Comparison of ENCODE assay signal across 27 cellular contexts in the genomic region with DNA sequence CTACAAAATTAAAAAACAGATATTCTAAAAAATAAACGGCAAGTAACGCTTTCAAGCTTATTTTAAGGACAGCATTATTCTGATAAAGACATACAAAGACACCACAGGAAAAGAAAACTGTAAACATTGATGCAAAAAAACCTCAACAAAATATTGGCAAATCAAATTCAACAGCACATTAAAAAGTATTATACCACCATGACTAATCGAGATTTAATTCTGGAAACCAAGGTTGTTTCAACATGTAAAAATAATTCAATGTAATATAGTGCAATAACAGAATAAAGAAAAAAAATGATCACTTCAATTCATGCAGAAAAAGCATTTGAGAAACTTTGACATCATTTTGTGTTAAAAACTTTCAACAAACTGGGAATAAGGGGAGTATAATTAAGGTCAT.
DNase-seq lines count a peak whose midpoint lies in the region; ATAC-seq, FAIRE-seq and TF ChIP-seq lines count a peak whose summit lies in the region.
"Had no signal": no experiment of that assay in that cellular context is flagged by ENCODE, and none has a peak within 500 bp of the region (broad histone marks: within the 10 kb centered on the region; RNA-seq: fewer than 3 reads in every experiment).

No MANE protein-coding gene starts in this region.

- TF ChIP-seq POLR2A in HepG2 (IDR thresholded peaks at IDR 0.05; ENCODE audit: insufficient read depth in 1 of 2, low read depth in 2 of 2, low read length in 2 of 2), result no peak
- TF ChIP-seq POLR2A in right lobe of liver (IDR thresholded peaks at IDR 0.05), result no peak
- TF ChIP-seq POLR2A in esophagus muscularis mucosa (IDR thresholded peaks at IDR 0.05; ENCODE audit: low read depth), result no peak

- no TSS peak for BruUV-seq in HepG2 (replicated peaks; lab: Mats Ljungman, UMichigan)

- no peaks in the 10 kb centered on the region for H4K20me1 ChIP-seq in HepG2 (ENCODE audit: insufficient read depth, low read length)
- H4K20me1 ChIP-seq: BLaER1 treated with 17β-estradiol and CSF1 and Interleukin-3, amounts not matched to agents 10 nM and 100 nM had no signal

- peak overlapping the region; percentile 29; the same call in 1 of the 2 replicates for H3K27ac Mint-ChIP-seq in WTC11
- H3K27ac Mint-ChIP-seq: CD14-positive monocyte; CD4-positive, alpha-beta T cell; CD8-positive, alpha-beta memory T cell; HFFc6 had no signal

- H3K4me1 Mint-ChIP-seq in WTC11, result peaks cover 17% of the 10 kb centered on the region
- H3K4me1 Mint-ChIP-seq: CD14-positive monocyte; CD8-positive, alpha-beta memory T cell had no signal

- peaks cover 94% of the 10 kb centered on the region for H3K9me3 ChIP-seq in HepG2 (ENCODE audit: low read length)
- no peaks in the 10 kb centered on the region for H3K9me3 ChIP-seq in right lobe of liver
- no peaks in the 10 kb centered on the region for H3K9me3 ChIP-seq in HUES64 (ENCODE audit: insufficient read depth, low read depth, low read length)
- peaks cover 0 to 5% (median 0%) of the 10 kb centered on the region in 4 donors for H3K9me3 ChIP-seq in esophagus muscularis mucosa
- H3K9me3 ChIP-seq: BE2C, HAP-1 had no signal

- H3K4me3 ChIP-seq in HepG2 (replicated peaks in 1 of 3; ENCODE audit: insufficient read depth in 1 of 3, low read depth in 2 of 3, low read length in 3 of 3), result no peak overlapping the region
- H3K4me3 ChIP-seq in right lobe of liver, result no peak overlapping the region
- H3K4me3 ChIP-seq in HUES64 (ENCODE audit: low read length), result no peak overlapping the region
- H3K4me3 ChIP-seq in esophagus muscularis mucosa, result no peak overlapping the region
- H3K4me3 ChIP-seq: A549; BLaER1 treated with 17β-estradiol and CSF1 and Interleukin-3, amounts not matched to agents 10 nM and 100 nM; GM12878; GM23248; HAP-1 had no signal

- no peak overlapping the region for H2AFZ ChIP-seq in HepG2 (ENCODE audit: low read length)
- H2AFZ ChIP-seq: GM23248 had no signal

- H3K4me1 ChIP-seq in HepG2 (ENCODE audit: insufficient read depth, low read length) (no peaks in the 10 kb centered on the region), right lobe of liver (no peaks in the 10 kb centered on the region), HUES64 (ENCODE audit: insufficient read depth, low read length) (peaks cover 14% of the 10 kb centered on the region; the same call in 1 of the 2 replicates), esophagus muscularis mucosa (no peaks in the 10 kb centered on the region)
- H3K4me1 ChIP-seq: A549; BE2C; BLaER1 treated with 17β-estradiol and CSF1 and Interleukin-3, amounts not matched to agents 10 nM and 100 nM had no signal

- TF ChIP-seq CTCF in HepG2 (CRISPR knock-in tag; IDR thresholded peaks at IDR 0.05) (no peak), right lobe of liver (IDR thresholded peaks at IDR 0.05) (no peak), WTC11 (IDR thresholded peaks at IDR 0.05) (no peak), esophagus muscularis mucosa (IDR thresholded peaks at IDR 0.05) (no peak)

- intact Hi-C loops in HepG2 (cut with micrococcal nuclease; ENCODE audit: unreplicated experiment), result no loop called here
- intact Hi-C loops in right lobe of liver (cut with DNase I), result no loop called here
- intact Hi-C loops in esophagus muscularis mucosa (cut with DNase I), result no loop called here

- peaks cover 4% of the 10 kb centered on the region; the same call in 1 of the 2 replicates for H3K36me3 Mint-ChIP-seq in WTC11
- H3K36me3 Mint-ChIP-seq: CD14-positive monocyte; CD8-positive, alpha-beta memory T cell had no signal

- 3% methylated on average over 3 of the region's 3 CpGs for WGBS in HepG2 (ENCODE audit: low lambda C conversion rate)
- WGBS in right lobe of liver (ENCODE audit: insufficient coverage, low coverage, low lambda C conversion rate, missing lambda C conversion rate), result 50% methylated on average over 3 of the region's 3 CpGs
- 96% methylated on average over 3 of the region's 3 CpGs for WGBS in HUES64
- 82% methylated on average over 3 of the region's 3 CpGs for WGBS in esophagus muscularis mucosa

- CTCF ChIA-PET in HepG2 (lab: Yijun Ruan, JAX; ENCODE audit: low intra/inter-chr PET ratio, low total read pairs), result no interaction called here
- CTCF ChIA-PET in WTC11 (lab: Charles Lee), result no interaction called here

- in situ Hi-C loops in HepG2 (cut with HindIII; ENCODE audit: extremely low pct_ligation_motif_present, low pct_unique_long_range_greater_than_20kb), result no loop called here

- no peak overlapping the region for H3K27ac ChIP-seq in HepG2 (ENCODE audit: extremely low read length, insufficient read depth, low read length)
- H3K27ac ChIP-seq in right lobe of liver, result no peak overlapping the region
- H3K27ac ChIP-seq in HUES64 (ENCODE audit: low read depth, low read length), result peak overlapping the region; percentile 50; the same call in 1 of the 2 replicates
- no peak overlapping the region for H3K27ac ChIP-seq in esophagus muscularis mucosa (replicated peaks in 1 of 4)
- H3K27ac ChIP-seq: 22Rv1; A549; BLaER1 treated with 17β-estradiol and CSF1 and Interleukin-3, amounts not matched to agents 10 nM and 100 nM; GM23248 had no signal

- TF ChIP-seq RAD21 in HepG2 (CRISPR knock-in tag; IDR thresholded peaks at IDR 0.05), result no peak

- POLR2A ChIA-PET in HepG2 (lab: Yijun Ruan, JAX), result no interaction called here
- POLR2A ChIA-PET in WTC11 (lab: Charles Lee), result no interaction called here

- ATAC-seq in HepG2 (no peak), right lobe of liver (no peak), WTC11 (no peak)
- ATAC-seq: A549, GM12878 had no signal

- H3K9ac ChIP-seq in HepG2 (ENCODE audit: insufficient read depth, low read depth, low read length) (no peak overlapping the region), HUES64 (ENCODE audit: low read depth, low read length) (no peak overlapping the region)
- H3K9ac ChIP-seq: BLaER1 treated with 17β-estradiol and CSF1 and Interleukin-3, amounts not matched to agents 10 nM and 100 nM; GM23248 had no signal

- TF ChIP-seq EP300 in HepG2 (IDR thresholded peaks at IDR 0.05; ENCODE audit: low read depth in 2 of 2, low read length in 2 of 2) (no peak), HepG2 (CRISPR knock-in tag; IDR thresholded peaks at IDR 0.05; ENCODE audit: borderline replicate concordance) (no peak), esophagus muscularis mucosa (IDR thresholded peaks at IDR 0.05) (no peak)

- DNase-seq in HepG2 (ENCODE audit: low spot score) (no peak), right lobe of liver (no peak), WTC11 (ENCODE audit: low spot score) (no peak), iPS-NIHi11 (ENCODE audit: low spot score) (no peak), esophagus muscularis mucosa (ENCODE audit: extremely low spot score) (no peak), NCI-H1105 treated with DMSO at 0.1 percent for 48 hours (lab: John Stamatoyannopoulos, UW) (no peak), epidermal melanocyte (ENCODE audit: insufficient read length, low spot score) (no peak)
- DNase-seq: ACHN; AML-193; BE2C; CD4-positive, alpha-beta T cell; CD8-positive, alpha-beta memory T cell; DMS 273 treated with DMSO at 0.1 percent for 48 hours; DMS79; EL; GDM1; GM23248; HFFc6 had no signal

- H3K27me3 ChIP-seq in HepG2 (ENCODE audit: control insufficient read depth in 1 of 2, insufficient read depth in 2 of 2, low read length in 2 of 2) (no peaks in the 10 kb centered on the region), right lobe of liver (no peaks in the 10 kb centered on the region), HUES64 (ENCODE audit: insufficient read depth, low read length) (no peaks in the 10 kb centered on the region), esophagus muscularis mucosa (no peaks in the 10 kb centered on the region)
- H3K27me3 ChIP-seq: BE2C; BLaER1 treated with 17β-estradiol and CSF1 and Interleukin-3, amounts not matched to agents 10 nM and 100 nM had no signal

- H3K27me3 Mint-ChIP-seq in WTC11 (ENCODE audit: low read depth), result no peaks in the 10 kb centered on the region
- H3K27me3 Mint-ChIP-seq: CD4-positive, alpha-beta T cell; CD8-positive, alpha-beta memory T cell had no signal

- FAIRE-seq in HepG2 (lab: Jason Lieb, UNC), result no peak
- FAIRE-seq: A549, D721Med, GM12878, GM19239 had no signal

- no peak overlapping the region for H3K4me2 ChIP-seq in HepG2 (ENCODE audit: low read depth, low read length)
- H3K4me2 ChIP-seq: A549; BLaER1 treated with 17β-estradiol and CSF1 and Interleukin-3, amounts not matched to agents 10 nM and 100 nM had no signal

- no peaks in the 10 kb centered on the region for H3K79me2 ChIP-seq in HepG2 (ENCODE audit: insufficient read depth, low read length)

- no peak overlapping the region for H3K4me3 Mint-ChIP-seq in WTC11
- H3K4me3 Mint-ChIP-seq: CD14-positive monocyte; CD4-positive, alpha-beta T cell; CD8-positive, alpha-beta memory T cell; HFFc6 had no signal

- H3K9me3 Mint-ChIP-seq in WTC11, result peaks cover 18% of the 10 kb centered on the region
- H3K9me3 Mint-ChIP-seq: CD4-positive, alpha-beta T cell had no signal

- no peaks in the 10 kb centered on the region for H3K36me3 ChIP-seq in HepG2 (replicated peaks in 1 of 2; ENCODE audit: control insufficient read depth in 1 of 2, insufficient read depth in 2 of 2, low read length in 2 of 2)
- H3K36me3 ChIP-seq in right lobe of liver, result no peaks in the 10 kb centered on the region
- H3K36me3 ChIP-seq in HUES64 (ENCODE audit: insufficient read depth, low read length), result no peaks in the 10 kb centered on the region
- H3K36me3 ChIP-seq in esophagus muscularis mucosa, result no peaks in the 10 kb centered on the region
- H3K36me3 ChIP-seq: BE2C; BLaER1 treated with 17β-estradiol and CSF1 and Interleukin-3, amounts not matched to agents 10 nM and 100 nM; HAP-1 had no signal

TF ChIP-seq in HepG2, 621 proteins besides CTCF, POLR2A, EP300 and RAD21:
- TF ChIP-seq MXD4 (CRISPR knock-in tag; IDR thresholded peaks at IDR 0.05) (no peak), TEAD2 (CRISPR knock-in tag; IDR thresholded peaks at IDR 0.05) (no peak), PHB2 (IDR thresholded peaks at IDR 0.05; ENCODE audit: partially characterized antibody) (peak; percentile 53), SOX6 (IDR thresholded peaks at IDR 0.05) (0 out of 2 replicates have a peak, but pooled peaks have one; percentile 59), SOX6 (CRISPR knock-in tag; IDR thresholded peaks at IDR 0.05) (no peak)

TF ChIP-seq in WTC11, 78 proteins besides CTCF, POLR2A, EP300 and RAD21:
- TF ChIP-seq ESRRA (CRISPR knock-in tag; IDR thresholded peaks at IDR 0.05; ENCODE audit: borderline replicate concordance) (no peak), ZNF423 (CRISPR knock-in tag; IDR thresholded peaks at IDR 0.05) (no peak)
